1 cellular context compared by ENCODE assay signal in the genomic region with DNA sequence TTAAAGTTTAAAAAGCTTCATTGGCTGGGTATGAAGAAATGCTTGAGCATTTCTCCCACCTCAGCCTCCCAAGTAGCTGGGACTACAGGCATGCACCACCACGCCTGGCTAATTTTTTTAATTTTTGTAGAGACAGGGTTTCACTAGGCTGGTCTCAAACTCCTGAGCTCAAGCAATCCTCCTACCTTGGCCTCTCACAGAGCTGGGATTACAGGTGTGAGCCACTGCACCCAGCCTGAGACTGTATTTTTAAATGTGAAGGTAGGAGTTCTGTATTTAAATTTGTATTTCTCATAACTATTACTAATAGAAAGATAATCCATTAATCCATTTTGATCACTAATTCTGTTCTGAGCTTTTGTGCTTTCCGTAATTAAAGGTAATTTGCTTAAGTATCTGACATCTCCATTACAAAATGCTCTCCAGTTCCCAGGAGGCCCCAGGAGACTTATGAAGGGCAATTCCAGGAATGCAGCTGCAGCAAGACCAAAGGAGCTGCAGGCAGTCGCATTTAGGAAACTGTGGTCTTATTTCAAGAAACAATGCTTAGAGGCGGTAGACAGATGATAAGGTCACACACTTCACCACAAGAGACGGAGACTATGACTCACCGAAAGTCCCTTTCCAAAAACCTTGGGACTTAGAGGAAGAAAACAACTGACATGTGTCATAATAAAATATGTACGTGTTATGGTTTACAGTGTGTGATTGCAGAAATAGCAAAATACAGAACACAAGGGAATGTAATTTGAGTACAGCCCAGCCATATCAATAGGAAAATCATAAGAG.
TF ChIP-seq lines count a peak whose summit lies in the region.

No MANE protein-coding gene starts in this region.

TF ChIP-seq in HCT116, 20 proteins besides CTCF, POLR2A, EP300 and RAD21 (continued from another document):
- TF ChIP-seq, protein P1, sequence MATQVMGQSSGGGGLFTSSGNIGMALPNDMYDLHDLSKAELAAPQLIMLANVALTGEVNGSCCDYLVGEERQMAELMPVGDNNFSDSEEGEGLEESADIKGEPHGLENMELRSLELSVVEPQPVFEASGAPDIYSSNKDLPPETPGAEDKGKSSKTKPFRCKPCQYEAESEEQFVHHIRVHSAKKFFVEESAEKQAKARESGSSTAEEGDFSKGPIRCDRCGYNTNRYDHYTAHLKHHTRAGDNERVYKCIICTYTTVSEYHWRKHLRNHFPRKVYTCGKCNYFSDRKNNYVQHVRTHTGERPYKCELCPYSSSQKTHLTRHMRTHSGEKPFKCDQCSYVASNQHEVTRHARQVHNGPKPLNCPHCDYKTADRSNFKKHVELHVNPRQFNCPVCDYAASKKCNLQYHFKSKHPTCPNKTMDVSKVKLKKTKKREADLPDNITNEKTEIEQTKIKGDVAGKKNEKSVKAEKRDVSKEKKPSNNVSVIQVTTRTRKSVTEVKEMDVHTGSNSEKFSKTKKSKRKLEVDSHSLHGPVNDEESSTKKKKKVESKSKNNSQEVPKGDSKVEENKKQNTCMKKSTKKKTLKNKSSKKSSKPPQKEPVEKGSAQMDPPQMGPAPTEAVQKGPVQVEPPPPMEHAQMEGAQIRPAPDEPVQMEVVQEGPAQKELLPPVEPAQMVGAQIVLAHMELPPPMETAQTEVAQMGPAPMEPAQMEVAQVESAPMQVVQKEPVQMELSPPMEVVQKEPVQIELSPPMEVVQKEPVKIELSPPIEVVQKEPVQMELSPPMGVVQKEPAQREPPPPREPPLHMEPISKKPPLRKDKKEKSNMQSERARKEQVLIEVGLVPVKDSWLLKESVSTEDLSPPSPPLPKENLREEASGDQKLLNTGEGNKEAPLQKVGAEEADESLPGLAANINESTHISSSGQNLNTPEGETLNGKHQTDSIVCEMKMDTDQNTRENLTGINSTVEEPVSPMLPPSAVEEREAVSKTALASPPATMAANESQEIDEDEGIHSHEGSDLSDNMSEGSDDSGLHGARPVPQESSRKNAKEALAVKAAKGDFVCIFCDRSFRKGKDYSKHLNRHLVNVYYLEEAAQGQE (IDR thresholded peaks at IDR 0.05; ENCODE audit: low read depth): no peak
- TF ChIP-seq ELF1 (IDR thresholded peaks at IDR 0.05; ENCODE audit: borderline replicate concordance, low read depth): no peak
